10 cellular contexts compared by ENCODE assay signal in genomic region chr2:68769586-68770270, GRCh38. TPM values are rescaled to one million over a fixed set of nuclear protein-coding genes. Genes with fewer than 3 reads are reported as not detected.
DNase-seq lines count a peak whose midpoint lies in the region; ATAC-seq and TF ChIP-seq lines count a peak whose summit lies in the region.
"Had no signal": no experiment of that assay in that cellular context is flagged by ENCODE, and none has a peak within 500 bp of the region (broad histone marks: within the 10 kb centered on the region; RNA-seq: fewer than 3 reads in every experiment).

No MANE protein-coding gene starts in this region.

- H3K27me3 Mint-ChIP-seq in activated naive CD4-positive, alpha-beta T cell treated with anti-CD3 and anti-CD28 coated beads for 36 hours (ENCODE audit: low read depth), result no peaks in the 10 kb centered on the region
- no peaks in the 10 kb centered on the region for H3K27me3 Mint-ChIP-seq in activated CD8-positive, alpha-beta T cell treated with anti-CD3 and anti-CD28 coated beads for 36 hours

- no peaks in the 10 kb centered on the region for H3K9me3 Mint-ChIP-seq in activated naive CD4-positive, alpha-beta T cell treated with anti-CD3 and anti-CD28 coated beads for 36 hours
- H3K9me3 Mint-ChIP-seq in activated CD8-positive, alpha-beta T cell treated with anti-CD3 and anti-CD28 coated beads for 36 hours, result no peaks in the 10 kb centered on the region
- H3K9me3 Mint-ChIP-seq: endodermal cell had no signal

- H3K4me3 Mint-ChIP-seq in activated naive CD4-positive, alpha-beta T cell treated with anti-CD3 and anti-CD28 coated beads for 36 hours, result peak overlapping the region; percentile 45
- H3K4me3 Mint-ChIP-seq in activated CD8-positive, alpha-beta T cell treated with anti-CD3 and anti-CD28 coated beads for 36 hours, result peak overlapping the region; percentile 63
- H3K4me3 Mint-ChIP-seq: endodermal cell had no signal

- H3K4me1 Mint-ChIP-seq in activated naive CD4-positive, alpha-beta T cell treated with anti-CD3 and anti-CD28 coated beads for 36 hours (ENCODE audit: low read depth), result peaks cover 99% of the 10 kb centered on the region
- peaks cover 98% of the 10 kb centered on the region for H3K4me1 Mint-ChIP-seq in activated CD8-positive, alpha-beta T cell treated with anti-CD3 and anti-CD28 coated beads for 36 hours (ENCODE audit: low read depth)

- peak overlapping the region; percentile 86 for H3K27ac ChIP-seq in thymus (ENCODE audit: low read depth)

- in situ Hi-C loops in G401 (cut with HindIII; ENCODE audit: low sequenced_read_pairs), result no loop called here

- no peak overlapping the region for H3K4me3 ChIP-seq in thymus (ENCODE audit: low read length)

- H3K4me1 ChIP-seq in thymus (ENCODE audit: control insufficient read depth, insufficient read depth, low read length), result peaks cover 57% of the 10 kb centered on the region

- no peaks in the 10 kb centered on the region for H3K36me3 ChIP-seq in thymus (ENCODE audit: control insufficient read depth, insufficient read depth)

- peaks cover 8% of the 10 kb centered on the region for H3K36me3 Mint-ChIP-seq in activated naive CD4-positive, alpha-beta T cell treated with anti-CD3 and anti-CD28 coated beads for 36 hours (ENCODE audit: low read depth)
- peaks cover 41% of the 10 kb centered on the region for H3K36me3 Mint-ChIP-seq in activated CD8-positive, alpha-beta T cell treated with anti-CD3 and anti-CD28 coated beads for 36 hours (ENCODE audit: low read depth)

- no peaks in the 10 kb centered on the region for H3K27me3 ChIP-seq in thymus (ENCODE audit: control insufficient read depth, insufficient read depth)

- TF ChIP-seq CTCF in activated CD8-positive, alpha-beta T cell treated with anti-CD3 and anti-CD28 coated beads for 36 hours (IDR thresholded peaks at IDR 0.05), result no peak

- H3K9me3 ChIP-seq in thymus (ENCODE audit: control insufficient read depth), result no peaks in the 10 kb centered on the region

- CTCF ChIA-PET in activated naive CD4-positive, alpha-beta T cell treated with anti-CD3 and anti-CD28 coated beads for 36 hours (lab: Charles Lee), result interaction anchor here (0.9 to 7.5 kb wide), 9 partner anchors 12 to 305 kb away, joined by 3 to 69 read pairs (median 5); no protein-coding TSS in a partner anchor
- CTCF ChIA-PET in activated CD8-positive, alpha-beta T cell treated with anti-CD3 and anti-CD28 coated beads for 36 hours (lab: Charles Lee), result interaction anchor here (0.8 to 5.1 kb wide), 12 partner anchors 14 to 155 kb away, joined by 3 to 28 read pairs (median 5); no protein-coding TSS in a partner anchor

- intact Hi-C loops in activated naive CD4-positive, alpha-beta T cell treated with anti-CD3 and anti-CD28 coated beads for 36 hours (cut with micrococcal nuclease), result loop anchor here (1.0 to 10.0 kb wide), 8 partner anchors 7 to 1315 kb away; partner anchors contain the start of genes PCBP1 and PPP3R1
- intact Hi-C loops in activated CD8-positive, alpha-beta T cell treated with anti-CD3 and anti-CD28 coated beads for 36 hours (cut with micrococcal nuclease), result loop anchor here (5.0 kb wide), 1 partner anchor 32 kb away; no protein-coding TSS in a partner anchor
- intact Hi-C loops in left colon (cut with DNase I, micrococcal nuclease), result no loop called here

- WGBS in thymus, result 81% methylated on average over 6 of the region's 6 CpGs

- no peak for DNase-seq in activated naive CD4-positive, alpha-beta T cell treated with anti-CD3 and anti-CD28 coated beads for 36 hours
- DNase-seq in activated naive CD4-positive, alpha-beta T cell (lab: John Stamatoyannopoulos, UW), result no peak
- peak; percentile 44 for DNase-seq in activated CD8-positive, alpha-beta T cell treated with anti-CD3 and anti-CD28 coated beads for 36 hours
- DNase-seq in kidney tubule cell (ENCODE audit: low spot score) (peak; percentile 2), left colon (no peak), G401 (ENCODE audit: low spot score) (no peak)
- DNase-seq: endodermal cell, NCI-H2227 treated with DMSO at 0.1 percent for 48 hours had no signal

- peak; percentile 4 for ATAC-seq in activated CD8-positive, alpha-beta T cell treated with anti-CD3 and anti-CD28 coated beads for 36 hours
- ATAC-seq in left colon (no peak), GM19351 (IDR thresholded peaks at IDR 0.05; ENCODE audit: unreplicated experiment) (no peak)

- peak overlapping the region; percentile 93 for H3K27ac Mint-ChIP-seq in activated naive CD4-positive, alpha-beta T cell treated with anti-CD3 and anti-CD28 coated beads for 36 hours
- H3K27ac Mint-ChIP-seq in activated CD8-positive, alpha-beta T cell treated with anti-CD3 and anti-CD28 coated beads for 36 hours, result peak overlapping the region; percentile 99
- H3K27ac Mint-ChIP-seq: endodermal cell had no signal

- POLR2A ChIA-PET in activated CD8-positive, alpha-beta T cell treated with anti-CD3 and anti-CD28 coated beads for 36 hours (lab: Charles Lee), result interaction anchor here (0.6 to 4.5 kb wide), 13 partner anchors 9 to 303 kb away, joined by 3 to 26 read pairs (median 6); partner anchors contain the start of genes ARHGAP25 and FBXO48

RNA-seq across cellular contexts. Expression of gene ARHGAP25, which starts 35.1 kb away (rescaled TPM):
- total RNA-seq in activated naive CD4-positive, alpha-beta T cell treated with anti-CD3 and anti-CD28 coated beads for 36 hours, result 10 to 100 TPM; 43.0 to 46.7 TPM
- 10 to 100 TPM; 59.3 to 61.5 TPM for total RNA-seq in activated CD8-positive, alpha-beta T cell treated with anti-CD3 and anti-CD28 coated beads for 36 hours
- 31.7 TPM for polyA plus RNA-seq in thymus
- 1 to 10 TPM; 3.7 to 7.0 TPM for total RNA-seq in left colon
- not detected in 2 replicates for total RNA-seq in G401 (2014; rRNA removed; shearing (Covaris generic))

Comparison
In these comparisons a context has a peak if more than half of its experiments do, and no peak if none do; other contexts are left out.
1. DNase-seq: peak in activated CD8-positive, alpha-beta T cell treated with anti-CD3 and anti-CD28 coated beads for 36 hours (single experiment) and kidney tubule cell (single experiment); none in activated naive CD4-positive, alpha-beta T cell treated with anti-CD3 and anti-CD28 coated beads for 36 hours (single experiment), activated naive CD4-positive, alpha-beta T cell (0 of 4), left colon (0 of 2) and G401 (single experiment).
2. RNA of gene ARHGAP25, which starts 35.1 kb away (total RNA-seq): 59.3 to 61.5 TPM in activated CD8-positive, alpha-beta T cell treated with anti-CD3 and anti-CD28 coated beads for 36 hours and 43.0 to 46.7 TPM in activated naive CD4-positive, alpha-beta T cell treated with anti-CD3 and anti-CD28 coated beads for 36 hours; 3.7 to 7.0 TPM in left colon and not detected in G401; every median in the first group is over 4 times any median in the second.
3. intact Hi-C loops: an anchor here in activated naive CD4-positive, alpha-beta T cell treated with anti-CD3 and anti-CD28 coated beads for 36 hours (1.0 to 10.0 kb wide) and activated CD8-positive, alpha-beta T cell treated with anti-CD3 and anti-CD28 coated beads for 36 hours (5.0 kb wide); none called in left colon.